Comparison of ENCODE assay signal across 25 cellular contexts in genomic region chrX:11099465-11099864, GRCh38.
"Had no signal": no experiment of that assay in that cellular context is flagged by ENCODE, and none has a peak within 500 bp of the region (broad histone marks: within the 10 kb centered on the region; RNA-seq: fewer than 3 reads in every experiment).

No MANE protein-coding gene starts in this region.

- ATAC-seq: activated naive CD4-positive, alpha-beta T cell treated with anti-CD3 and anti-CD28 coated beads, Interleukin-2, amount 50 U/mL, for 72 hours; activated T-cell treated with anti-CD3 and anti-CD28 coated beads, Interleukin-2, amount 50 U/mL, for 72 hours; effector memory CD8-positive, alpha-beta T cell; gastroesophageal sphincter; WTC11 had no signal

- H3K4me3 ChIP-seq: esophagus squamous epithelium, gastroesophageal sphincter had no signal

- H3K27me3 ChIP-seq: brain microvascular endothelial cell, esophagus squamous epithelium, gastroesophageal sphincter had no signal

- H3K9me3 ChIP-seq: esophagus squamous epithelium, gastroesophageal sphincter had no signal

- H3K4me1 ChIP-seq: esophagus squamous epithelium had no signal

- H3K27ac ChIP-seq: brain microvascular endothelial cell, epithelial cell of prostate, esophagus squamous epithelium had no signal

- DNase-seq: activated CD4-positive, alpha-beta memory T cell treated with anti-CD3 and anti-CD28 coated beads, Interleukin-2, amount 10 ng/mL, durations not matched to agents 7 days and 5 days; activated CD4-positive, alpha-beta T cell treated with anti-CD3 and anti-CD28 coated beads for 1 hour; activated CD4-positive, alpha-beta T cell treated with anti-CD3 and anti-CD28 coated beads for 4 hours; activated CD4-positive, alpha-beta T cell treated with anti-CD3 and anti-CD28 coated beads, Interleukin-2, amount 10 ng/mL, durations not matched to agents 7 days and 5 days; activated CD4-positive, alpha-beta T cell treated with anti-CD3 and anti-CD28 coated beads, Interleukin-2, amount 50 U/mL, for 4 hours; activated CD8-positive, alpha-beta memory T cell treated with anti-CD3 and anti-CD28 coated beads, Interleukin-2, amount 50 U/mL, for 48 hours; activated gamma-delta T cell; activated naive CD4-positive, alpha-beta T cell; activated naive CD4-positive, alpha-beta T cell treated with anti-CD3 and anti-CD28 coated beads, Interleukin-2, amount 10 ng/mL, durations not matched to agents 7 days and 5 days; activated naive CD8-positive, alpha-beta T cell treated with anti-CD3 and anti-CD28 coated beads, Interleukin-2, amount 10 ng/mL, durations not matched to agents 7 days and 5 days; activated T-cell treated with anti-CD3 and anti-CD28 coated beads for 4 hours; activated T-cell treated with anti-CD3 and anti-CD28 coated beads, Interleukin-2, amount 50 U/mL, for 24 hours; activated T-cell treated with anti-CD3 and anti-CD28 coated beads, Interleukin-2, amount 50 U/mL, for 72 hours; brain microvascular endothelial cell; caudate nucleus; cortex of kidney; effector CD4-positive, alpha-beta T cell; effector memory CD8-positive, alpha-beta T cell; esophagus squamous epithelium; foreskin melanocyte; T-helper 2 cell had no signal

- H3K36me3 ChIP-seq: brain microvascular endothelial cell, esophagus squamous epithelium, gastroesophageal sphincter had no signal
